In genomic region chr16:88790312-88791150, GRCh38 we compare ENCODE assay signal across 1 cellular context.
TF ChIP-seq lines count a peak whose summit lies in the region.

No MANE protein-coding gene starts in this region.

TF ChIP-seq in HepG2, 621 proteins besides CTCF, POLR2A, EP300 and RAD21 (continued from another document and continues in another):
- TF ChIP-seq ZMYM4 (CRISPR knock-in tag; IDR thresholded peaks at IDR 0.05) = 0 out of 2 replicates have a peak, but pooled peaks have one; percentile 26
- TF ChIP-seq IRF9 (CRISPR knock-in tag; IDR thresholded peaks at IDR 0.05; ENCODE audit: borderline replicate concordance) = no peak
- no peak for TF ChIP-seq CREB1 (IDR thresholded peaks at IDR 0.05)
- no peak for TF ChIP-seq CREB1 (CRISPR knock-in tag; IDR thresholded peaks at IDR 0.05)
- TF ChIP-seq ZNF33B (CRISPR knock-in tag; IDR thresholded peaks at IDR 0.05) = no peak
- 0 out of 2 replicates have a peak, but pooled peaks have one; percentile 24 for TF ChIP-seq NR2C2 (CRISPR knock-in tag; IDR thresholded peaks at IDR 0.05; ENCODE audit: borderline replicate concordance)
- TF ChIP-seq ZNF292 (CRISPR knock-in tag; IDR thresholded peaks at IDR 0.05; ENCODE audit: borderline replicate concordance, low read depth) = peak; percentile 57; the same call in 1 of the 2 replicates
- TF ChIP-seq FOXK2 (IDR thresholded peaks at IDR 0.05) = no peak
- peak; percentile 23; the same call in 1 of the 2 replicates for TF ChIP-seq PRDM10 (CRISPR knock-in tag; IDR thresholded peaks at IDR 0.05; ENCODE audit: low read depth)
- no peak for TF ChIP-seq ZNF724P (CRISPR knock-in tag; IDR thresholded peaks at IDR 0.05; ENCODE audit: borderline replicate concordance)
- 0 out of 2 replicates have a peak, but pooled peaks have one; percentile 14 for TF ChIP-seq PCBP1 (IDR thresholded peaks at IDR 0.05; ENCODE audit: borderline replicate concordance, low read depth, low read length)
- TF ChIP-seq ZNF761 (CRISPR knock-in tag; conservative IDR thresholded peaks at IDR 0.05) = 0 out of 2 replicates have a peak, but pooled peaks have one; percentile 28
- TF ChIP-seq ZBTB43 (CRISPR knock-in tag; conservative IDR thresholded peaks at IDR 0.05) = peak; percentile 61; the same call in 1 of the 2 replicates
- TF ChIP-seq ZNF501 (CRISPR knock-in tag; IDR thresholded peaks at IDR 0.05) = 0 out of 2 replicates have a peak, but pooled peaks have one; percentile 46
- TF ChIP-seq ZNF782 (CRISPR knock-in tag; IDR thresholded peaks at IDR 0.05; ENCODE audit: borderline replicate concordance) = peak; percentile 22; the same call in 1 of the 2 replicates
- no peak for TF ChIP-seq GLMP (CRISPR knock-in tag; IDR thresholded peaks at IDR 0.05; ENCODE audit: borderline replicate concordance)
- TF ChIP-seq HNRNPL (IDR thresholded peaks at IDR 0.05; ENCODE audit: low read depth, low read length) = no peak
- 0 out of 2 replicates have a peak, but pooled peaks have one; percentile 19 for TF ChIP-seq ARNTL (CRISPR knock-in tag; IDR thresholded peaks at IDR 0.05)
- no peak for TF ChIP-seq ZNF646 (CRISPR knock-in tag; IDR thresholded peaks at IDR 0.05)
- 0 out of 2 replicates have a peak, but pooled peaks have one; percentile 48 for TF ChIP-seq ZNF34 (CRISPR knock-in tag; IDR thresholded peaks at IDR 0.05; ENCODE audit: borderline replicate concordance)
- TF ChIP-seq PHF8 (CRISPR knock-in tag; IDR thresholded peaks at IDR 0.05) = no peak
- TF ChIP-seq THAP8 (CRISPR knock-in tag; IDR thresholded peaks at IDR 0.05; ENCODE audit: borderline replicate concordance) = no peak
- no peak for TF ChIP-seq HMG20A (CRISPR knock-in tag; IDR thresholded peaks at IDR 0.05; ENCODE audit: borderline replicate concordance)
- TF ChIP-seq PAX8 (CRISPR knock-in tag; IDR thresholded peaks at IDR 0.05; ENCODE audit: borderline replicate concordance) = 0 out of 2 replicates have a peak, but pooled peaks have one; percentile 51
- TF ChIP-seq BRD4 (CRISPR knock-in tag; IDR thresholded peaks at IDR 0.05) = 0 out of 2 replicates have a peak, but pooled peaks have one; percentile 62
- 0 out of 2 replicates have a peak, but pooled peaks have one; percentile 35 for TF ChIP-seq ZNF704 (CRISPR knock-in tag; IDR thresholded peaks at IDR 0.05; ENCODE audit: borderline replicate concordance)
- no peak for TF ChIP-seq ELK4 (CRISPR knock-in tag; IDR thresholded peaks at IDR 0.05; ENCODE audit: borderline replicate concordance)
- peak; percentile 53 for TF ChIP-seq PATZ1 (CRISPR knock-in tag; IDR thresholded peaks at IDR 0.05)
- TF ChIP-seq GABPB1 (CRISPR knock-in tag; IDR thresholded peaks at IDR 0.05) = 0 out of 2 replicates have a peak, but pooled peaks have one; percentile 11
- TF ChIP-seq ETV6 (CRISPR knock-in tag; conservative IDR thresholded peaks at IDR 0.05) = no peak
- TF ChIP-seq ATRX (CRISPR knock-in tag; IDR thresholded peaks at IDR 0.05; ENCODE audit: borderline replicate concordance) = no peak
- TF ChIP-seq ZNF30 (CRISPR knock-in tag; IDR thresholded peaks at IDR 0.05) = no peak
- TF ChIP-seq IRF2 (CRISPR knock-in tag; IDR thresholded peaks at IDR 0.05) = no peak
- TF ChIP-seq ZNF484 (CRISPR knock-in tag; IDR thresholded peaks at IDR 0.05; ENCODE audit: borderline replicate concordance, low read depth) = no peak
- no peak for TF ChIP-seq CBX5 (CRISPR knock-in tag; IDR thresholded peaks at IDR 0.05; ENCODE audit: borderline replicate concordance)
- no peak for TF ChIP-seq TARDBP (CRISPR knock-in tag; IDR thresholded peaks at IDR 0.05)
- no peak for TF ChIP-seq ATF1 (CRISPR knock-in tag; IDR thresholded peaks at IDR 0.05)
- TF ChIP-seq ZNF343 (CRISPR knock-in tag; IDR thresholded peaks at IDR 0.05) = 0 out of 2 replicates have a peak, but pooled peaks have one; percentile 36
